ENCODE assay signal across 22 cellular contexts in the genomic region with DNA sequence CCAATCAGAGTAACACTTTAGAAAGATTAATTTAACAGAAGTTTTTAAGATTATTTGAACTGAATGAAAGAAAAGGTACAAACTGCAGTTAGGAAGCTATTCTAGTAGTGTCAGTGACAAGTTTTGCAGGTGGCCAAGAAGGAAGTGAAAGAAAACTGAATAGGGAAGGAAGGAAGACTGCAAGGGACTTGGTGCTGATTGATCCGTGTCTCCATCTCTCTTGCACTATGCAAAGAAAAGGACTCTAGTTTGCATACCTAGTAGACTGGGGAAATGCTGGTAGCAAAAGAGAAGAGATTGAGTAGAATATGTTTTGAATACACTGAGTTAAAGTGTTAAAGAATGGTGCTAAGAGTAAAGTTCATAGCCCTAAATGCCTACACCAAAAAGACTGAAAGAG. TPM values are rescaled to one million over a fixed set of nuclear protein-coding genes. Genes with fewer than 3 reads are reported as not detected.
DNase-seq lines count a peak whose midpoint lies in the region; ATAC-seq and TF ChIP-seq lines count a peak whose summit lies in the region.
"Had no signal": no experiment of that assay in that cellular context is flagged by ENCODE, and none has a peak within 500 bp of the region (broad histone marks: within the 10 kb centered on the region; RNA-seq: fewer than 3 reads in every experiment).

No MANE protein-coding gene starts in this region.

- peak overlapping the region; percentile 60 to 82 (median 78) for H3K27ac Mint-ChIP-seq in IgD-negative memory B cell
- no peak overlapping the region for H3K27ac Mint-ChIP-seq in T-helper 17 cell
- H3K27ac Mint-ChIP-seq: stimulated activated effector memory CD8-positive, alpha-beta T cell treated with anti-CD3 and anti-CD28 coated beads, Interleukin-12 subunit alpha, Interleukin-12 subunit beta, amount 100 ng/mL, for 72 hours; type B pancreatic cell had no signal

- peaks cover 20 to 42% (median 31%) of the 10 kb centered on the region in 10 experiments for H3K4me1 ChIP-seq in BLaER1 treated with 17β-estradiol and CSF1 and Interleukin-3, amounts not matched to agents 10 nM and 100 nM
- H3K4me1 ChIP-seq in mesendoderm (ENCODE audit: control insufficient read depth, low read depth, low read length): no peaks in the 10 kb centered on the region
- H3K4me1 ChIP-seq in stomach: no peaks in the 10 kb centered on the region
- H3K4me1 ChIP-seq: A549, heart right ventricle, SJSA1 had no signal

- H3K18ac ChIP-seq in mesendoderm (ENCODE audit: low read length): no peak overlapping the region

- no peak overlapping the region for H2BK15ac ChIP-seq in mesendoderm (replicated peaks; ENCODE audit: low read depth)

- H3K4ac ChIP-seq in mesendoderm (ENCODE audit: low read depth, low read length): no peak overlapping the region

- no peak overlapping the region for H3K9ac ChIP-seq in BLaER1 treated with 17β-estradiol and CSF1 and Interleukin-3, amounts not matched to agents 10 nM and 100 nM
- no peak overlapping the region for H3K9ac ChIP-seq in mesendoderm (ENCODE audit: low read length)

- no peak overlapping the region for H4K5ac ChIP-seq in mesendoderm (ENCODE audit: low read length)

- H3K9me3 ChIP-seq in BLaER1 treated with 17β-estradiol and CSF1 and Interleukin-3, amounts not matched to agents 10 nM and 100 nM (replicated peaks in 1 of 11): peaks cover 45 to 59% (median 47%) of the 10 kb centered on the region in 11 experiments
- no peaks in the 10 kb centered on the region for H3K9me3 ChIP-seq in T-helper 17 cell (ENCODE audit: control insufficient read depth, low read length, poor library complexity, severe bottlenecking)
- peaks cover 5 to 12% (median 10%) of the 10 kb centered on the region in 4 donors for H3K9me3 ChIP-seq in stomach
- H3K9me3 ChIP-seq: A549 had no signal

- H3K36me3 Mint-ChIP-seq in IgD-negative memory B cell: peaks cover 5% of the 10 kb centered on the region
- no peaks in the 10 kb centered on the region for H3K36me3 Mint-ChIP-seq in T-helper 17 cell (ENCODE audit: low read depth)
- H3K36me3 Mint-ChIP-seq: stimulated activated effector memory CD8-positive, alpha-beta T cell treated with anti-CD3 and anti-CD28 coated beads, Interleukin-12 subunit alpha, Interleukin-12 subunit beta, amount 100 ng/mL, for 72 hours; type B pancreatic cell had no signal

- H3K36me3 ChIP-seq in BLaER1 treated with 17β-estradiol and CSF1 and Interleukin-3, amounts not matched to agents 10 nM and 100 nM: no peaks in the 10 kb centered on the region
- H3K36me3 ChIP-seq in mesendoderm (ENCODE audit: control insufficient read depth, insufficient read depth, low read length) (no peaks in the 10 kb centered on the region), stomach (no peaks in the 10 kb centered on the region)
- H3K36me3 ChIP-seq: heart right ventricle, SJSA1 had no signal

- no CpG with 5 or more reads among the region's 1 CpG for WGBS in mesendoderm (ENCODE audit: extremely low coverage, insufficient coverage, low lambda C conversion rate)
- 69 to 78% (median 70%) methylated on average over 1 of the region's 1 CpG for WGBS in stomach, 5 donors

- TF ChIP-seq POLR2A in stomach (IDR thresholded peaks at IDR 0.05): no peak

- H3K9me3 Mint-ChIP-seq in IgD-negative memory B cell: peaks cover 10 to 29% (median 19%) of the 10 kb centered on the region in 3 donors

- TF ChIP-seq EP300 in stomach (IDR thresholded peaks at IDR 0.05): no peak

- no peaks in the 10 kb centered on the region for H3K27me3 ChIP-seq in BLaER1 treated with 17β-estradiol and CSF1 and Interleukin-3, amounts not matched to agents 10 nM and 100 nM
- H3K27me3 ChIP-seq in mesendoderm (ENCODE audit: insufficient read depth, low read length, poor library complexity) (no peaks in the 10 kb centered on the region), stomach (no peaks in the 10 kb centered on the region)
- H3K27me3 ChIP-seq: heart right ventricle, SJSA1 had no signal

- no peak overlapping the region for H3K56ac ChIP-seq in mesendoderm (ENCODE audit: low read length)

- H4K8ac ChIP-seq in mesendoderm (ENCODE audit: low read depth, low read length): no peak overlapping the region

- H3K27me3 Mint-ChIP-seq in IgD-negative memory B cell (peaks cover 2% of the 10 kb centered on the region), T-helper 17 cell (peaks cover 7% of the 10 kb centered on the region)
- H3K27me3 Mint-ChIP-seq: type B pancreatic cell had no signal

- H3K4me2 ChIP-seq in BLaER1 treated with 17β-estradiol and CSF1 and Interleukin-3, amounts not matched to agents 10 nM and 100 nM: peak overlapping the region; percentile 53 to 84 (median 62); a peak in 21 of 22 replicates
- H3K4me2 ChIP-seq in mesendoderm (ENCODE audit: low read length): no peak overlapping the region
- H3K4me2 ChIP-seq: A549 had no signal

- H3K27ac ChIP-seq in BLaER1 treated with 17β-estradiol and CSF1 and Interleukin-3, amounts not matched to agents 10 nM and 100 nM: peak overlapping the region in 3 of 11 experiments; percentile 21 to 37 (median 34); a peak in 3 of 22 replicates
- H3K27ac ChIP-seq in mesendoderm (ENCODE audit: low read depth, low read length): no peak overlapping the region
- no peak overlapping the region for H3K27ac ChIP-seq in stomach
- H3K27ac ChIP-seq: A549, heart right ventricle, SJSA1 had no signal

- H3K79me1 ChIP-seq in mesendoderm (ENCODE audit: low read length): no peaks in the 10 kb centered on the region

- H3K4me3 ChIP-seq in BLaER1 treated with 17β-estradiol and CSF1 and Interleukin-3, amounts not matched to agents 10 nM and 100 nM: 0 out of 20 replicates have a peak overlapping the region, but pooled peaks of 1 of the 10 experiments have one; percentile 5
- no peak overlapping the region for H3K4me3 ChIP-seq in mesendoderm (ENCODE audit: low read length)
- H3K4me3 ChIP-seq in stomach: no peak overlapping the region
- H3K4me3 ChIP-seq: A549, heart right ventricle, SJSA1 had no signal

- ATAC-seq in GM21360 (IDR thresholded peaks at IDR 0.05; ENCODE audit: unreplicated experiment) (peak; percentile 55), T-helper 17 cell (peak; percentile 74), omental fat pad (ENCODE audit: low FRiP score) (no peak), HG02763 (IDR thresholded peaks at IDR 0.05; ENCODE audit: unreplicated experiment) (no peak)
- ATAC-seq: A549; heart right ventricle; stimulated activated effector memory CD8-positive, alpha-beta T cell treated with anti-CD3 and anti-CD28 coated beads, Interleukin-12 subunit alpha, Interleukin-12 subunit beta, amount 100 ng/mL, for 72 hours had no signal

- no peaks in the 10 kb centered on the region for H4K20me1 ChIP-seq in BLaER1 treated with 17β-estradiol and CSF1 and Interleukin-3, amounts not matched to agents 10 nM and 100 nM

- no peak overlapping the region for H2BK120ac ChIP-seq in mesendoderm (ENCODE audit: low read depth, low read length)

- no peaks in the 10 kb centered on the region for H3K79me2 ChIP-seq in mesendoderm (ENCODE audit: control insufficient read depth, insufficient read depth, low read length)

- no peak overlapping the region for H2AK5ac ChIP-seq in mesendoderm (ENCODE audit: low read length)

- intact Hi-C loops in stomach (cut with DNase I; ENCODE audit: low total_unique reads): no loop called here

- DNase-seq in T-helper 17 cell (no peak), mesendoderm (no peak), omental fat pad (ENCODE audit: low spot score) (no peak), stomach (no peak)
- DNase-seq: activated gamma-delta T cell; DMS53; effector CD8-positive, alpha-beta T cell; heart right ventricle; NCI-H1694 treated with DMSO at 0.1 percent for 48 hours; T1000 had no signal

- TF ChIP-seq CTCF in omental fat pad (IDR thresholded peaks at IDR 0.05): no peak
- no peak for TF ChIP-seq CTCF in stomach (IDR thresholded peaks at IDR 0.05)

- H3K4me1 Mint-ChIP-seq in IgD-negative memory B cell (peaks cover 21 to 32% (median 32%) of the 10 kb centered on the region in 3 donors), T-helper 17 cell (no peaks in the 10 kb centered on the region)
- H3K4me1 Mint-ChIP-seq: central memory CD8-positive, alpha-beta T cell; stimulated activated effector memory CD8-positive, alpha-beta T cell treated with anti-CD3 and anti-CD28 coated beads, Interleukin-12 subunit alpha, Interleukin-12 subunit beta, amount 100 ng/mL, for 72 hours had no signal

- H3K23ac ChIP-seq in mesendoderm (ENCODE audit: low read length): no peak overlapping the region

- H3K4me3 Mint-ChIP-seq in IgD-negative memory B cell: peak overlapping the region; percentile 5 to 80 (median 42)
- H3K4me3 Mint-ChIP-seq in T-helper 17 cell: no peak overlapping the region
- H3K4me3 Mint-ChIP-seq: central memory CD8-positive, alpha-beta T cell; stimulated activated effector memory CD8-positive, alpha-beta T cell treated with anti-CD3 and anti-CD28 coated beads, Interleukin-12 subunit alpha, Interleukin-12 subunit beta, amount 100 ng/mL, for 72 hours; type B pancreatic cell had no signal

- no peak overlapping the region for H2BK5ac ChIP-seq in mesendoderm (ENCODE audit: low read length)

RNA-seq across cellular contexts. Expression of a gene that starts 33.0 kb away (rescaled TPM):
- polyA plus RNA-seq in IgD-negative memory B cell (not detected), stomach (not detected)
- total RNA-seq in T-helper 17 cell (not detected), omental fat pad (not detected), stomach (not detected)
- polyA plus RNA-seq in mesendoderm (2013, experiment 1 of 2): not detected
- polyA plus RNA-seq in mesendoderm (2013, experiment 2 of 2): not detected
- total RNA-seq: fibroblast of lung, H1, heart right ventricle, SJSA1 had no signal
- polyA plus RNA-seq: A549, fibroblast of lung, H1, heart right ventricle, neural cell had no signal

RNA-seq across cellular contexts. Expression of a gene that starts 46.8 kb away (rescaled TPM):
- polyA plus RNA-seq in IgD-negative memory B cell (not detected), stomach (under 1 TPM in 1 of 3 donors, not detected in 2; 0.45 TPM)
- total RNA-seq in T-helper 17 cell (not detected), omental fat pad (not detected), stomach (not detected)
- not detected for polyA plus RNA-seq in mesendoderm (2013, experiment 1 of 2)
- polyA plus RNA-seq in mesendoderm (2013, experiment 2 of 2): not detected
- total RNA-seq: fibroblast of lung, H1, heart right ventricle, SJSA1 had no signal
- polyA plus RNA-seq: fibroblast of lung, H1, heart right ventricle, neural cell had no signal

RNA-seq across cellular contexts. Expression of a gene that starts 58.2 kb away (rescaled TPM):
- not detected for polyA plus RNA-seq in IgD-negative memory B cell
- not detected for total RNA-seq in T-helper 17 cell
- polyA plus RNA-seq in mesendoderm (2013, experiment 1 of 2): not detected
- not detected for polyA plus RNA-seq in mesendoderm (2013, experiment 2 of 2)
- total RNA-seq in omental fat pad: not detected
- total RNA-seq in stomach: not detected
- polyA plus RNA-seq in stomach: not detected
- total RNA-seq: fibroblast of lung, H1, SJSA1 had no signal
- polyA plus RNA-seq: A549, fibroblast of lung, H1, heart right ventricle, neural cell had no signal

Comparison
In these comparisons a context has a peak if more than half of its experiments do, and no peak if none do; other contexts are left out.
1. ATAC-seq: peak in GM21360 (single experiment) and T-helper 17 cell (single experiment); none in omental fat pad (single experiment) and HG02763 (single experiment).